27 cellular contexts compared by ENCODE assay signal in the genomic region with DNA sequence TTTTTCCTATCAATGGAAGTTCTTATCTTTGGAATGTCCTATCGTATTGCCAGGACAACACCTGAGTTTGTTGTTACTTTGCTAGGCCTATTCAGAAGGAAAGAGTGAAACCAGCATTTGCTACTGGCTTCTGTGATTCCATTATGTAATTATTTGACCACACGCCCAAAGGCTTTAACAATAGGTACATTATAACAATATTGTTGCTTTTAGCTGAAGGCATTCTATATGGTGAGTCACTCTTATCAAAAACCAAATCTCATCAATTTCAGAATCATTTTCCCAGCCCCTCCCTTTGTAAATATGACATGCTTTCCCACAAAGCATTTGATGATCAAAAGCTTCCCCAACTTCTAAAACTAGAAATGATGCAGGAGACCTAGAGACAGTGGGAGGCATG.
DNase-seq lines count a peak whose midpoint lies in the region; ATAC-seq and TF ChIP-seq lines count a peak whose summit lies in the region.
"Had no signal": no experiment of that assay in that cellular context is flagged by ENCODE, and none has a peak within 500 bp of the region (broad histone marks: within the 10 kb centered on the region; RNA-seq: fewer than 3 reads in every experiment).

No MANE protein-coding gene starts in this region.

- H3K27me3 ChIP-seq in MG63, result no peaks in the 10 kb centered on the region
- H3K27me3 ChIP-seq: BLaER1, right lobe of liver, upper lobe of right lung had no signal

- ATAC-seq in mucosa of descending colon, result peak; percentile 69
- ATAC-seq in HG02938 (IDR thresholded peaks at IDR 0.05; ENCODE audit: unreplicated experiment), result no peak
- ATAC-seq: activated naive CD8-positive, alpha-beta T cell treated with anti-CD3 and anti-CD28 coated beads, Interleukin-2, amount 50 U/mL, for 24 hours; right lobe of liver; stimulated activated effector memory CD8-positive, alpha-beta T cell treated with anti-CD3 and anti-CD28 coated beads, Interleukin-12 subunit alpha, Interleukin-12 subunit beta, amount 100 ng/mL, for 72 hours; upper lobe of right lung had no signal

- DNase-seq in Caki2 (ENCODE audit: low read depth) (peak; percentile 16), NCI-H146 treated with DMSO at 0.1 percent for 48 hours (lab: John Stamatoyannopoulos, UW; ENCODE audit: unreplicated experiment) (peak; percentile 54), dermis blood vessel endothelial cell (peak; percentile 70), mucosa of descending colon (no peak), NOMO-1 treated with DMSO at 0.1 percent for 48 hours (lab: John Stamatoyannopoulos, UW; ENCODE audit: unreplicated experiment) (no peak), MG63 (no peak), head of caudate nucleus (no peak)
- DNase-seq: activated CD4-positive, alpha-beta T cell treated with anti-CD3 and anti-CD28 coated beads, Interleukin-2, amount 10 ng/mL, durations not matched to agents 24 days and 14 days; activated gamma-delta T cell treated with Interleukin-2 at 50 U/mL for 16 hours; activated naive CD8-positive, alpha-beta T cell treated with anti-CD3 and anti-CD28 coated beads, Interleukin-2, amount 50 U/mL, for 24 hours; activated T-cell treated with anti-CD3 and anti-CD28 coated beads, Interleukin-2, amount 50 U/mL, for 24 hours; cerebellar nuclear complex; COR-L47; DND-41; Kasumi-1; kidney; NCI-H1092; NCI-H1930; NCI-H526 treated with DMSO at 0.1 percent for 48 hours; right lobe of liver; stimulated activated CD4-positive, alpha-beta T cell treated with anti-CD3 and anti-CD28 coated beads, Interleukin-12 subunit alpha, Interleukin-12 subunit beta, amount 100 ng/mL, for 4 hours; stimulated activated CD4-positive, alpha-beta T cell treated with anti-CD3 and anti-CD28 coated beads, Interleukin-4, amount 100 ng/mL, for 1 hour; upper lobe of right lung had no signal

- no peaks in the 10 kb centered on the region for H3K36me3 ChIP-seq in mucosa of descending colon (ENCODE audit: low read depth)
- H3K36me3 ChIP-seq in MG63, result no peaks in the 10 kb centered on the region
- H3K36me3 ChIP-seq: BLaER1, right lobe of liver, upper lobe of right lung had no signal

- H3K4me3 ChIP-seq in mucosa of descending colon (no peak overlapping the region), MG63 (no peak overlapping the region)
- H3K4me3 ChIP-seq: BLaER1, lung, right lobe of liver, upper lobe of right lung had no signal

- intact Hi-C loops in mucosa of descending colon (cut with DNase I, micrococcal nuclease), result no loop called here
- intact Hi-C loops in head of caudate nucleus (cut with DNase I), result no loop called here

- no peaks in the 10 kb centered on the region for H3K4me1 ChIP-seq in mucosa of descending colon (ENCODE audit: low read depth)
- H3K4me1 ChIP-seq: BLaER1, right lobe of liver had no signal

- in situ Hi-C loops in Caki2 (cut with HindIII; ENCODE audit: low pct_unique_long_range_greater_than_20kb, low sequenced_read_pairs), result no loop called here

- H3K9me3 ChIP-seq in mucosa of descending colon (no peaks in the 10 kb centered on the region), MG63 (no peaks in the 10 kb centered on the region)
- H3K9me3 ChIP-seq: BLaER1, right lobe of liver, upper lobe of right lung had no signal

- no peak for TF ChIP-seq CTCF in mucosa of descending colon (IDR thresholded peaks at IDR 0.05)

Comparison
In these comparisons a context has a peak if more than half of its experiments do, and no peak if none do; other contexts are left out.
1. DNase-seq: peak in Caki2 (single experiment), NCI-H146 treated with DMSO at 0.1 percent for 48 hours (single experiment) and dermis blood vessel endothelial cell (single experiment); none in mucosa of descending colon (0 of 3), NOMO-1 treated with DMSO at 0.1 percent for 48 hours (single experiment), MG63 (single experiment) and head of caudate nucleus (0 of 42).